In the genomic region with DNA sequence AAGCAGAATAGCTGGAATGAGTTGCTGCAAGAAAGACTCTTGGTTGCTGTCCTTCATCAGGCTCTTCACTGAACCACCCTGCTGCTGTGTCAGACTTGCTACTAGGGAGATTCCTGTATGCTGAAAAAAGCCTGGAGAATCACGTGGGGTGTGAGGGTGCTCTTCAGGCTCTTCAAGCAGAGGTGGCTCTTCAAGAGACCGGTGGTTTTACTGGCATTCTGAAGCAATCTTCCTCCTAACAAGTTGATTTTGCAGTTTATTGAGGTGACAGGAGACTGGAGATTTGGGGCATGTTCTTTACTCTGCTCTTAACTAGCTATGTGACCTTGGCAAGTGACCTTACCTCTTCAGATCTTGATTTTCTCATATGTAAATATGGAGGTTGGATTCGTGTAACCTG, we compare ENCODE assay signal across 21 cellular contexts. TPM values are rescaled to one million over a fixed set of nuclear protein-coding genes. Genes with fewer than 3 reads are reported as not detected.
"Had no signal": no experiment of that assay in that cellular context is flagged by ENCODE, and none has a peak within 500 bp of the region (broad histone marks: within the 10 kb centered on the region; RNA-seq: fewer than 3 reads in every experiment).

No MANE protein-coding gene starts in this region.

- DNase-seq: activated CD4-positive, alpha-beta T cell treated with anti-CD3 and anti-CD28 coated beads, Interleukin-2, amount 10 ng/mL, durations not matched to agents 24 days and 14 days; activated CD4-positive, CD25-positive, alpha-beta regulatory T cell; activated CD8-positive, alpha-beta memory T cell treated with anti-CD3 and anti-CD28 coated beads, Interleukin-2, amount 50 U/mL, for 4 hours; activated CD8-positive, alpha-beta T cell treated with anti-CD3 and anti-CD28 coated beads, Interleukin-2, amount 10 ng/mL, durations not matched to agents 7 days and 5 days; activated effector memory CD4-positive, alpha-beta T cell treated with anti-CD3 and anti-CD28 coated beads, Interleukin-2, amount 50 U/mL, for 16 hours; activated T-cell treated with anti-CD3 and anti-CD28 coated beads, Interleukin-2, amount 50 U/mL, for 48 hours; adrenal gland; cerebellar nuclear complex; dermis blood vessel endothelial cell; effector memory CD8-positive, alpha-beta T cell; nucleus accumbens; posterior cingulate gyrus; stimulated activated CD4-positive, alpha-beta T cell treated with anti-CD3 and anti-CD28 coated beads, Interleukin-4, amount 100 ng/mL, for 4 hours; stimulated activated CD8-positive, alpha-beta memory T cell treated with anti-CD3 and anti-CD28 coated beads, Interleukin-4, amount 100 ng/mL, for 48 hours; stimulated activated naive CD4-positive, alpha-beta T cell treated with Interleukin-2 at 50 U/mL for 16 hours; substantia nigra; trophoblast cell had no signal

- H3K4me1 ChIP-seq: adrenal gland had no signal

- H3K27me3 ChIP-seq: adrenal gland had no signal

- ATAC-seq: activated CD8-positive, alpha-beta T cell treated with anti-CD3 and anti-CD28 coated beads, Interleukin-2, amount 10 ng/mL, durations not matched to agents 7 days and 5 days; effector memory CD8-positive, alpha-beta T cell had no signal

- H3K9me3 ChIP-seq: adrenal gland had no signal

- FAIRE-seq: frontal cortex, islet of Langerhans had no signal

- H3K27ac ChIP-seq: adrenal gland, epithelial cell of prostate had no signal

- H3K36me3 ChIP-seq: adrenal gland had no signal

- H3K4me3 ChIP-seq: adrenal gland, smooth muscle cell had no signal

RNA-seq across cellular contexts. Expression of gene TMEM178A, which starts 14.1 kb away (rescaled TPM):
- total RNA-seq: activated CD4-positive, alpha-beta T cell treated with anti-CD3 and anti-CD28 coated beads, Interleukin-2, amount 10 ng/mL, durations not matched to agents 24 days and 14 days; activated CD8-positive, alpha-beta T cell treated with anti-CD3 and anti-CD28 coated beads, Interleukin-2, amount 10 ng/mL, durations not matched to agents 7 days and 5 days; dermis blood vessel endothelial cell had no signal
